ENCODE assay signal across 9 cellular contexts in the genomic region with DNA sequence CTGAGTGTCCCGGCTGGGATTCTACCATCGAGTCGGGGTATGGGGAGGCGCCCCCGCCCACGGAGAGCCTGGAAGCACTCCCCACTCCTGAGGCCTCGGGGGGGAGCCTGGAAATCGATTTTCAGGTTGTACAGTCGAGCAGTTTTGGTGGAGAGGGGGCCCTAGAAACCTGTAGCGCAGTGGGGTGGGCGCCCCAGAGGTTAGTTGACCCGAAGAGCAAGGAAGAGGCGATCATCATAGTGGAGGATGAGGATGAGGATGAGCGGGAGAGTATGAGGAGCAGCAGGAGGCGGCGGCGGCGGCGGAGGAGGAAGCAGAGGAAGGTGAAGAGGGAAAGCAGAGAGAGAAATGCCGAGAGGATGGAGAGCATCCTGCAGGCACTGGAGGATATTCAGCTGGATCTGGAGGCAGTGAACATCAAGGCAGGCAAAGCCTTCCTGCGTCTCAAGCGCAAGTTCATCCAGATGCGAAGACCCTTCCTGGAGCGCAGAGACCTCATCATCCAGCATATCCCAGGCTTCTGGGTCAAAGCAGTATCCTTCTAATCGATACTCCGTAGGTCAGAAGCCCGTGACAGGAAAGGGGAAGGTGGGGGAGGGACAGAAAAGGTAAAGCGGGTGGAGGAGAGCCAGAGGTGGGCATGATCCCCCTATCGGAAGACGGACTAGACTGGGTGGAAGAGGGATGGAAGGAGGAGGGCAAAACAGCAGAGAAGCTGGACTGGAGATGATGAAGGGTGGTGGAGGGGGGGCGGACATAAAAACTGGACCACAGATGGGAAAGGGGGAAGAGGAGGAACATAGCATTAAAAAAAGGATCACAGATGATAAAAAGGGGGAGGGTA. TPM values are rescaled to one million over a fixed set of nuclear protein-coding genes. Genes with fewer than 3 reads are reported as not detected.
A peak's percentile ranks its signal among the peaks of the same experiment; 100 is the strongest.
DNase-seq lines count a peak whose midpoint lies in the region; ATAC-seq and TF ChIP-seq lines count a peak whose summit lies in the region.
"Had no signal": no experiment of that assay in that cellular context is flagged by ENCODE, and none has a peak within 500 bp of the region (broad histone marks: within the 10 kb centered on the region; RNA-seq: fewer than 3 reads in every experiment).

No MANE protein-coding gene starts in this region.

- POLR2A ChIA-PET in activated CD4-positive, alpha-beta T cell treated with anti-CD3 and anti-CD28 coated beads, Interleukin-2, amount 10 ng/mL, durations not matched to agents 7 days and 5 days (lab: Charles Lee), result no interaction called here

- ATAC-seq in right lobe of liver, result no peak
- no peak for ATAC-seq in HG03460 (IDR thresholded peaks at IDR 0.05; ENCODE audit: unreplicated experiment)
- ATAC-seq in HG02678 (IDR thresholded peaks at IDR 0.05; ENCODE audit: unreplicated experiment), result no peak

- DNase-seq in activated CD4-positive, alpha-beta T cell treated with anti-CD3 and anti-CD28 coated beads, Interleukin-2, amount 10 ng/mL, durations not matched to agents 7 days and 5 days, result no peak
- no peak for DNase-seq in activated CD4-positive, alpha-beta T cell treated with anti-CD3 and anti-CD28 coated beads for 48 hours
- DNase-seq in right lobe of liver (no peak), tibial nerve (ENCODE audit: low spot score in 2 of 2) (no peak), RPMI8226 (no peak)

- H3K4me1 Mint-ChIP-seq in activated CD4-positive, alpha-beta T cell treated with anti-CD3 and anti-CD28 coated beads, Interleukin-2, amount 10 ng/mL, durations not matched to agents 7 days and 5 days, result peaks cover 42% of the 10 kb centered on the region

- no peak for TF ChIP-seq EP300 in tibial nerve (IDR thresholded peaks at IDR 0.05)

- no peaks in the 10 kb centered on the region for H3K9me3 Mint-ChIP-seq in activated CD4-positive, alpha-beta T cell treated with anti-CD3 and anti-CD28 coated beads, Interleukin-2, amount 10 ng/mL, durations not matched to agents 7 days and 5 days

- H3K36me3 ChIP-seq in right lobe of liver (no peaks in the 10 kb centered on the region), tibial nerve (peaks cover 0 to 11% (median 0%) of the 10 kb centered on the region in 3 donors)

- TF ChIP-seq CTCF in right lobe of liver (IDR thresholded peaks at IDR 0.05) (no peak), tibial nerve (IDR thresholded peaks at IDR 0.05) (no peak)

- 30% methylated on average over 30 of the region's 31 CpGs for WGBS in right lobe of liver (ENCODE audit: insufficient coverage, low coverage, low lambda C conversion rate, missing lambda C conversion rate)
- WGBS in tibial nerve, 2 donors, result 5 to 41% methylated on average over 24 to 30 of the region's 31 CpGs

- H3K4me3 ChIP-seq in right lobe of liver (peak overlapping the region; percentile 66 to 69 (median 68)), tibial nerve (peak overlapping the region; percentile 55 to 83 (median 70))

- CTCF ChIA-PET in activated CD4-positive, alpha-beta T cell treated with anti-CD3 and anti-CD28 coated beads, Interleukin-2, amount 10 ng/mL, durations not matched to agents 7 days and 5 days (lab: Charles Lee), result interaction anchor here (1.0 kb wide), 1 partner anchor 12 kb away, joined by 3 read pairs; no protein-coding TSS in a partner anchor

- no peak for TF ChIP-seq POLR2A in right lobe of liver (IDR thresholded peaks at IDR 0.05)
- TF ChIP-seq POLR2A in tibial nerve (IDR thresholded peaks at IDR 0.05), result no peak

- peaks cover 0 to 3% (median 0%) of the 10 kb centered on the region in 4 donors for H3K4me1 ChIP-seq in right lobe of liver
- peaks cover 0 to 33% (median 7%) of the 10 kb centered on the region in 4 donors for H3K4me1 ChIP-seq in tibial nerve

- H3K4me3 Mint-ChIP-seq in activated CD4-positive, alpha-beta T cell treated with anti-CD3 and anti-CD28 coated beads, Interleukin-2, amount 10 ng/mL, durations not matched to agents 7 days and 5 days, result peak overlapping the region; percentile 82

- peaks cover 17% of the 10 kb centered on the region for H3K36me3 Mint-ChIP-seq in activated CD4-positive, alpha-beta T cell treated with anti-CD3 and anti-CD28 coated beads, Interleukin-2, amount 10 ng/mL, durations not matched to agents 7 days and 5 days (ENCODE audit: low read depth)

- no peaks in the 10 kb centered on the region for H3K27me3 Mint-ChIP-seq in activated CD4-positive, alpha-beta T cell treated with anti-CD3 and anti-CD28 coated beads, Interleukin-2, amount 10 ng/mL, durations not matched to agents 7 days and 5 days

- H3K27ac Mint-ChIP-seq in activated CD4-positive, alpha-beta T cell treated with anti-CD3 and anti-CD28 coated beads, Interleukin-2, amount 10 ng/mL, durations not matched to agents 7 days and 5 days, result peak overlapping the region; percentile 89

- H3K27me3 ChIP-seq in right lobe of liver (no peaks in the 10 kb centered on the region), tibial nerve (peaks cover 0 to 11% of the 10 kb centered on the region in 2 donors)

- intact Hi-C loops in right lobe of liver (cut with DNase I), result no loop called here

- H3K9me3 ChIP-seq in right lobe of liver (no peaks in the 10 kb centered on the region), tibial nerve (no peaks in the 10 kb centered on the region)

- H3K27ac ChIP-seq in angular gyrus (ENCODE audit: low read depth, low read length), result peak overlapping the region; percentile 78
- H3K27ac ChIP-seq in right lobe of liver, result peak overlapping the region; percentile 75 to 82 (median 78)
- peak overlapping the region; percentile 92 to 98 (median 96) for H3K27ac ChIP-seq in tibial nerve

RNA-seq across cellular contexts. Expression of a gene that starts 0.8 kb away (rescaled TPM):
- 10 to 100 TPM; 15.3 to 18.9 TPM for total RNA-seq in activated CD4-positive, alpha-beta T cell treated with anti-CD3 and anti-CD28 coated beads, Interleukin-2, amount 10 ng/mL, durations not matched to agents 7 days and 5 days
- total RNA-seq in right lobe of liver (1 to 10 TPM; 2.8 to 8.8 (median 4.9) TPM), tibial nerve (100 to 1,000 TPM; 142 to 210 (median 180) TPM)

RNA-seq across cellular contexts. Expression of a gene that starts 10.9 kb away (rescaled TPM):
- 10 to 100 TPM in 1 of 2 experiments, 1 to 10 TPM in 1; 9.7 to 10.5 TPM for total RNA-seq in activated CD4-positive, alpha-beta T cell treated with anti-CD3 and anti-CD28 coated beads, Interleukin-2, amount 10 ng/mL, durations not matched to agents 7 days and 5 days
- total RNA-seq in right lobe of liver (1 to 10 TPM; 2.2 to 6.1 (median 4.0) TPM), tibial nerve (10 to 100 TPM; 26.4 to 37.6 (median 32.2) TPM)

RNA-seq across cellular contexts. Expression of a gene that starts 34.4 kb away (rescaled TPM):
- not detected for total RNA-seq in activated CD4-positive, alpha-beta T cell treated with anti-CD3 and anti-CD28 coated beads, Interleukin-2, amount 10 ng/mL, durations not matched to agents 7 days and 5 days
- under 1 TPM in 3 of 6 experiments, not detected in 3; 0.13 to 0.51 (median 0.23) TPM for total RNA-seq in right lobe of liver
- total RNA-seq in tibial nerve, result 10 to 100 TPM in 1 of 4 donors, 1 to 10 TPM in 3; 5.4 to 11.0 (median 8.0) TPM
- total RNA-seq: T-helper 2 cell treated with Interferon-gamma antibody and Interleukin-4, amounts not matched to agents 100 ng/mL and 5 ng/mL, for 36 hours had no signal

Comparison
In these comparisons a context has a peak if more than half of its experiments do, and no peak if none do; other contexts are left out.
1. RNA of a gene that starts 0.8 kb away (total RNA-seq): 142 to 210 TPM in tibial nerve; 15.3 to 18.9 TPM in activated CD4-positive, alpha-beta T cell treated with anti-CD3 and anti-CD28 coated beads, Interleukin-2, amount 10 ng/mL, durations not matched to agents 7 days and 5 days and 2.8 to 8.8 TPM in right lobe of liver; every median in the first group is over 4 times any median in the second.
2. RNA of a gene that starts 34.4 kb away (total RNA-seq): 5.4 to 11.0 TPM in tibial nerve; 0.13 to 0.51 TPM in right lobe of liver and not detected in activated CD4-positive, alpha-beta T cell treated with anti-CD3 and anti-CD28 coated beads, Interleukin-2, amount 10 ng/mL, durations not matched to agents 7 days and 5 days; every median in the first group is over 4 times any median in the second.
3. Peak in every context shown above with its lines, with median percentiles within 50 percentile points of each other: H3K27ac ChIP-seq.